10 cellular contexts compared by ENCODE assay signal in genomic region chrX:10121787-10122186, GRCh38. TPM values are rescaled to one million over a fixed set of nuclear protein-coding genes. Genes with fewer than 3 reads are reported as not detected.
DNase-seq lines count a peak whose midpoint lies in the region; ATAC-seq and TF ChIP-seq lines count a peak whose summit lies in the region.
"Had no signal": no experiment of that assay in that cellular context is flagged by ENCODE, and none has a peak within 500 bp of the region (broad histone marks: within the 10 kb centered on the region; RNA-seq: fewer than 3 reads in every experiment).

No MANE protein-coding gene starts in this region.

- H3K27me3 Mint-ChIP-seq in CD4-positive, alpha-beta memory T cell: no peaks in the 10 kb centered on the region
- H3K27me3 Mint-ChIP-seq: central memory CD8-positive, alpha-beta T cell had no signal

- H3K4me3 ChIP-seq in gastrocnemius medialis (no peak overlapping the region), dorsolateral prefrontal cortex (no peak overlapping the region)
- H3K4me3 ChIP-seq in CD4-positive, alpha-beta memory T cell (ENCODE audit: low read length in 2 of 2): no peak overlapping the region

- H3K4me1 Mint-ChIP-seq in CD4-positive, alpha-beta memory T cell: peaks cover 4 to 27% (median 6%) of the 10 kb centered on the region in 4 donors

- peak; percentile 82 to 93 for DNase-seq in NOMO-1 (lab: John Stamatoyannopoulos, UW; ENCODE audit: unreplicated experiment in 2 of 2)
- DNase-seq in gastrocnemius medialis: no peak
- no peak for DNase-seq in NK-92 (lab: John Stamatoyannopoulos, UW; ENCODE audit: unreplicated experiment)
- no peak for DNase-seq in activated T-cell treated with anti-CD3 and anti-CD28 coated beads, Interleukin-2, amount 50 U/mL, for 48 hours
- no peak for DNase-seq in dorsolateral prefrontal cortex
- DNase-seq in CD4-positive, alpha-beta memory T cell: no peak
- DNase-seq: NCI-H1930 had no signal

- peaks cover 0 to 4% (median 0%) of the 10 kb centered on the region in 8 donors for H3K9me3 Mint-ChIP-seq in CD4-positive, alpha-beta memory T cell
- H3K9me3 Mint-ChIP-seq: central memory CD8-positive, alpha-beta T cell had no signal

- no peak for TF ChIP-seq POLR2A in gastrocnemius medialis (IDR thresholded peaks at IDR 0.05)

- H3K27me3 ChIP-seq in gastrocnemius medialis: no peaks in the 10 kb centered on the region
- peaks cover 0 to 32% (median 0%) of the 10 kb centered on the region in 45 donors for H3K27me3 ChIP-seq in dorsolateral prefrontal cortex
- H3K27me3 ChIP-seq in CD4-positive, alpha-beta memory T cell (ENCODE audit: insufficient read depth, low read length): no peaks in the 10 kb centered on the region

- peaks cover 10 to 28% of the 10 kb centered on the region in 2 donors for H3K36me3 Mint-ChIP-seq in CD4-positive, alpha-beta memory T cell

- TF ChIP-seq CTCF in gastrocnemius medialis (IDR thresholded peaks at IDR 0.05 in 4 of 5, conservative IDR thresholded peaks at IDR 0.05 in 1 of 5): no peak
- no peak for TF ChIP-seq CTCF in dorsolateral prefrontal cortex (IDR thresholded peaks at IDR 0.05 in 54 of 56, conservative IDR thresholded peaks at IDR 0.05 in 2 of 56; ENCODE audit: low read depth in 1 of 56, partially characterized antibody in 56 of 56)

- H3K36me3 ChIP-seq in gastrocnemius medialis: no peaks in the 10 kb centered on the region
- H3K36me3 ChIP-seq in CD4-positive, alpha-beta memory T cell (ENCODE audit: insufficient read depth, low read length): peaks cover 7% of the 10 kb centered on the region

- H3K27ac Mint-ChIP-seq in CD4-positive, alpha-beta memory T cell: no peak overlapping the region

- no peak overlapping the region for H3K4me3 Mint-ChIP-seq in CD4-positive, alpha-beta memory T cell
- H3K4me3 Mint-ChIP-seq: central memory CD8-positive, alpha-beta T cell had no signal

- H3K9me3 ChIP-seq in gastrocnemius medialis: no peaks in the 10 kb centered on the region
- H3K9me3 ChIP-seq in CD4-positive, alpha-beta memory T cell (ENCODE audit: control insufficient read depth in 1 of 2, low read length in 2 of 2): no peaks in the 10 kb centered on the region

- POLR2A ChIA-PET in CD4-positive, alpha-beta memory T cell (lab: Charles Lee; ENCODE audit: partially characterized antibody): no interaction called here

- in situ Hi-C loops in gastrocnemius medialis (cut with MboI; ENCODE audit: low sequenced_read_pairs in 4 of 4): no loop called here

- H3K27ac ChIP-seq in gastrocnemius medialis (peak overlapping the region in 3 of 4 donors; percentile 11 to 27 (median 13)), dorsolateral prefrontal cortex (peak overlapping the region in 5 of 59 donors; percentile 1 to 31 (median 12))
- no peak overlapping the region for H3K27ac ChIP-seq in CD4-positive, alpha-beta memory T cell (ENCODE audit: low read depth, low read length)

- CTCF ChIA-PET in CD4-positive, alpha-beta memory T cell (lab: Charles Lee; ENCODE audit: partially characterized antibody): interaction anchor here (1.5 to 6.8 kb wide), 3 partner anchors 11 to 126 kb away, joined by 4 to 130 read pairs (median 21); no protein-coding TSS in a partner anchor

- intact Hi-C loops in gastrocnemius medialis (cut with DNase I; ENCODE audit: low total_unique reads) (no loop called here), dorsolateral prefrontal cortex (cut with DNase I) (no loop called here)
- intact Hi-C loops in CD4-positive, alpha-beta memory T cell (cut with micrococcal nuclease): no loop called here

- ATAC-seq in GM19043 (IDR thresholded peaks at IDR 0.05; ENCODE audit: low read depth, unreplicated experiment) (peak; percentile 90), HG02840 (IDR thresholded peaks at IDR 0.05; ENCODE audit: low FRiP score, unreplicated experiment) (peak; percentile 59), gastrocnemius medialis (no peak)

- H3K4me1 ChIP-seq in gastrocnemius medialis: peaks cover 0 to 14% of the 10 kb centered on the region in 2 donors
- no peaks in the 10 kb centered on the region for H3K4me1 ChIP-seq in CD4-positive, alpha-beta memory T cell (ENCODE audit: insufficient read depth, low read length)

RNA-seq across cellular contexts. Expression of gene CLCN4, which starts 35.0 kb away (rescaled TPM):
- total RNA-seq in gastrocnemius medialis: 100 to 1,000 TPM in 1 of 4 donors, 10 to 100 TPM in 3; 72.5 to 307 (median 84.4) TPM
- 100 to 1,000 TPM in 11 of 120 experiments, 10 to 100 TPM in 109; 37.8 to 131 (median 77.3) TPM for total RNA-seq in dorsolateral prefrontal cortex
- under 1 TPM; 0.28 to 0.29 TPM for total RNA-seq in CD4-positive, alpha-beta memory T cell
- polyA plus RNA-seq in CD4-positive, alpha-beta memory T cell: not detected

Comparison
In these comparisons a context has a peak if more than half of its experiments do, and no peak if none do; other contexts are left out.
1. ATAC-seq: peak in GM19043 (single experiment) and HG02840 (single experiment); none in gastrocnemius medialis (0 of 2).
2. DNase-seq: peak in NOMO-1 (2 of 2); none in gastrocnemius medialis (0 of 2), NK-92 (single experiment), activated T-cell treated with anti-CD3 and anti-CD28 coated beads, Interleukin-2, amount 50 U/mL, for 48 hours (0 of 2), dorsolateral prefrontal cortex (0 of 10) and CD4-positive, alpha-beta memory T cell (0 of 5).
3. RNA of gene CLCN4, which starts 35.0 kb away (total RNA-seq): 72.5 to 307 TPM in gastrocnemius medialis and 37.8 to 131 TPM in dorsolateral prefrontal cortex; 0.28 to 0.29 TPM in CD4-positive, alpha-beta memory T cell; every median in the first group is over 10 times any median in the second.